Comparison of ENCODE assay signal across 18 cellular contexts in the genomic region with DNA sequence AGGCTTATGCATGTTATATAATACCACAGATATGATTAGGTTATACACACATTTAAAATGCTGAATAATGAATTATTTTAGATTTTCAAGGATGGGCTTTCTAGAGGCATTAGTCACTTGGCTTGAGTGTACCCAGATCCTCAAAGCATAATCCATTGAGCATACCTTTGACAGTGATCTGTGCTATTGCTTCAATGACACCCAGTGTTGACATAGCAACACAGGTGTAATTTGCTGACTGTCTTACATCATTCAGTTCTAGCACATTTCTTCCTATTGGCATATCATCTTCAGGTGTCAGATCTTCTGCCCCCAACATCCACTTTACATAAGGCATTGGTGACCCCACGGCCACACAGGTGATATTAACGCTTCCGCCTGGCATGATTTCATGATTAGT.
"Had no signal": no experiment of that assay in that cellular context is flagged by ENCODE, and none has a peak within 500 bp of the region (broad histone marks: within the 10 kb centered on the region; RNA-seq: fewer than 3 reads in every experiment).

No MANE protein-coding gene starts in this region.

- H3K4me2 ChIP-seq: neural progenitor cell, smooth muscle cell had no signal

- H3K4me3 ChIP-seq: coronary artery, heart left ventricle, neural progenitor cell, ovary, right atrium auricular region, smooth muscle cell had no signal

- ATAC-seq: heart left ventricle, left lobe of liver, natural killer cell had no signal

- H3K9ac ChIP-seq: neural progenitor cell had no signal

- H3K9me3 ChIP-seq: heart left ventricle, ovary, right atrium auricular region had no signal

- H3K27me3 ChIP-seq: heart left ventricle, neural progenitor cell, ovary, right atrium auricular region had no signal

- H3K36me3 ChIP-seq: neural progenitor cell, ovary, right atrium auricular region had no signal

- H3K27ac ChIP-seq: coronary artery, heart left ventricle, neural progenitor cell, ovary, right atrium auricular region had no signal

- H3K4me1 ChIP-seq: heart left ventricle, right atrium auricular region had no signal

- FAIRE-seq: frontal cortex, islet of Langerhans, urothelium cell line had no signal

- DNase-seq: effector CD8-positive, alpha-beta T cell; heart left ventricle; hypothalamus; kidney glomerular epithelial cell; mammary epithelial cell; natural killer cell; nucleus accumbens; ovary; stimulated activated CD4-positive, alpha-beta T cell treated with anti-CD3 and anti-CD28 coated beads, Interleukin-2, amount 100 ng/mL, for 48 hours; stimulated activated naive CD4-positive, alpha-beta T cell treated with Interleukin-2 at 50 U/mL for 16 hours had no signal

- H2AFZ ChIP-seq: neural progenitor cell had no signal
